ENCODE assay signal across 8 cellular contexts in the genomic region with DNA sequence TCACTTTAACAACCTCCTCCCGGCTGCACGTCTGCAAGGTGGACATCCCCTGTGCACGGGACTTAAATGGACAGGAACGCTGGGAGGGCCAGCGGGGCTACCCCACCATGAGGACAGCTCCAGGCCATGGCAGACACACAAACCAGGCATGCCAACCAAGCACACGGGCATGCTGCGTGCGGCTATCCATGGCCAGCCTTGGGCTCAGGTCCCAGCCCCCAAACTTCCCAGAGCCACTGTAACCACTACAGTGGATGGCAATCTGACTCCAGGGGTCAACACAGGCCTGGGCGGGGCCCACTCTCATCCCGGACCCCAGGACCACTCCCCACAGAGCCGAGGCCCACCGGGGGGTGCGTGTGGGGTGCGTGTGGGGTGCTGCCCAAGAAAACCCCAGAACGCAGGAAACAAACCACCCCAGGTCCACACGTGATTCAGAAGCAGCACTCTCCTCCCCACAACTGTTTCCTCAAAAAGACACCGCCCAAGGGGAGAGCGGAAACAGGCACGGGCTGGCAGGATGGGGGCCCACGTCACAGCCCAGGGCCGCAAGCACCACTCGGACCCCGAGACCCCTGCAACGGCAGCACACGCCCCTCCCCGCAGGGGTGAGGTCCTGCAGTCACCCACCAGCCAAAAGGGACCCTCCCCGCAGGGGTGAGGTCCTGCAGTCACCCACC. TPM values are rescaled to one million over a fixed set of nuclear protein-coding genes. Genes with fewer than 3 reads are reported as not detected.
DNase-seq lines count a peak whose midpoint lies in the region; ATAC-seq and TF ChIP-seq lines count a peak whose summit lies in the region.

No MANE protein-coding gene starts in this region.

- TF ChIP-seq CTCF in osteoblast (IDR thresholded peaks at IDR 0.05; ENCODE audit: extremely low read depth, low read depth, low read length): no peak

- H3K9me3 ChIP-seq in osteoblast (ENCODE audit: low read depth, low read length): no peaks in the 10 kb centered on the region

- H2AFZ ChIP-seq in osteoblast (ENCODE audit: low read length): no peak overlapping the region

- H3K27ac Mint-ChIP-seq in naive thymus-derived CD8-positive, alpha-beta T cell: peak overlapping the region in 9 of 10 donors; percentile 63 to 99 (median 96)

- DNase-seq in OCI-M1 (lab: John Stamatoyannopoulos, UW): peak; percentile 36
- DNase-seq in caudate nucleus (lab: John Stamatoyannopoulos, UW): no peak
- peak in 7 of 10 donors; percentile 51 to 77 (median 63) for DNase-seq in naive thymus-derived CD8-positive, alpha-beta T cell
- DNase-seq in osteoblast (ENCODE audit: insufficient read length, low spot score, missing footprints): no peak
- no peak for DNase-seq in NCI-H226
- DNase-seq in OCI-M2 (lab: John Stamatoyannopoulos, UW; ENCODE audit: unreplicated experiment): no peak
- DNase-seq in islet precursor cell: no peak

- no peaks in the 10 kb centered on the region for H3K4me1 ChIP-seq in osteoblast (ENCODE audit: insufficient read depth, low read length)

- H3K36me3 ChIP-seq in osteoblast (ENCODE audit: insufficient read depth, low read length): no peaks in the 10 kb centered on the region

- no peak overlapping the region for H3K4me3 ChIP-seq in osteoblast (ENCODE audit: insufficient read depth, low read length)

- no peak overlapping the region for H3K4me2 ChIP-seq in osteoblast (ENCODE audit: insufficient read depth, low read length)

- H3K9me3 Mint-ChIP-seq in naive thymus-derived CD8-positive, alpha-beta T cell: no peaks in the 10 kb centered on the region

- H4K20me1 ChIP-seq in osteoblast (ENCODE audit: insufficient read depth, low read length): peaks cover 25% of the 10 kb centered on the region

- peaks cover 43 to 95% (median 81%) of the 10 kb centered on the region in 4 donors for H3K4me1 Mint-ChIP-seq in naive thymus-derived CD8-positive, alpha-beta T cell

- peak; percentile 54 for ATAC-seq in GM18511 (IDR thresholded peaks at IDR 0.05; ENCODE audit: unreplicated experiment)
- peak; percentile 42 to 54 for ATAC-seq in naive thymus-derived CD8-positive, alpha-beta T cell

- POLR2A ChIA-PET in naive thymus-derived CD8-positive, alpha-beta T cell (lab: Charles Lee): no interaction called here

- H3K4me3 Mint-ChIP-seq in naive thymus-derived CD8-positive, alpha-beta T cell: peak overlapping the region; percentile 69 to 93 (median 82)

- no peaks in the 10 kb centered on the region for H3K27me3 Mint-ChIP-seq in naive thymus-derived CD8-positive, alpha-beta T cell

- H3K27ac ChIP-seq in caudate nucleus (ENCODE audit: low read depth, low read length): peak overlapping the region; percentile 62
- H3K27ac ChIP-seq in osteoblast (ENCODE audit: low read depth, low read length): no peak overlapping the region

- H3K79me2 ChIP-seq in osteoblast (ENCODE audit: insufficient read depth, low read length): no peaks in the 10 kb centered on the region

- H3K36me3 Mint-ChIP-seq in naive thymus-derived CD8-positive, alpha-beta T cell: no peaks in the 10 kb centered on the region

- no peaks in the 10 kb centered on the region for H3K27me3 ChIP-seq in osteoblast (ENCODE audit: insufficient read depth, low read length)

RNA-seq across cellular contexts. Expression of a gene that starts 7.4 kb away (rescaled TPM):
- 10 to 100 TPM; 60.0 to 68.3 TPM for total RNA-seq in naive thymus-derived CD8-positive, alpha-beta T cell
- 10 to 100 TPM in 1 of 3 donors, 1 to 10 TPM in 2; 7.3 to 25.4 (median 8.5) TPM for polyA plus RNA-seq in naive thymus-derived CD8-positive, alpha-beta T cell
- 6.9 and 8.0 TPM in 2 replicates for total RNA-seq in osteoblast

Comparison
In these comparisons a context has a peak if more than half of its experiments do, and no peak if none do; other contexts are left out.
1. DNase-seq: peak in OCI-M1 (single experiment) and naive thymus-derived CD8-positive, alpha-beta T cell (7 of 10); none in caudate nucleus (0 of 61), osteoblast (single experiment), NCI-H226 (single experiment), OCI-M2 (single experiment) and islet precursor cell (single experiment).